26 cellular contexts compared by ENCODE assay signal in the genomic region with DNA sequence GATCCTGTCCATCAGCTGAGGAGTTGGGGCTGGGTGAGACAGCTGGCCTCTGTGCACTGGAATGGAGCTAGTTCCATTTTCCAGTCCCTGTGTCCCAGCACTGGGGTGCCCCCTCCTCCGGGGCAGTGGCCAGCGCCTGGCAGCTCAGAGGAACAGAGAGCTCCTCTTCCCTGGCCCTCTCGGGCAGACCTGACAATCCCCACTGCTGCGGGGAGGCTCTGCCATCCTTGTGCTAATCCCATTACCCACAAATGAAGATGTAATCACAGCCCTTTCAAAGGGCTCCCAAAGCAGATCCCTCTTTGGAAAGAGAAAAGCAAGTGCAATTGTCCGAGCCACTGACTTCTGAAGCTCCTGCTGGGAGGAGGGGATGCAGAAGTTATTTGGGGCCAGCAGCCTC.
"Had no signal": no experiment of that assay in that cellular context is flagged by ENCODE, and none has a peak within 500 bp of the region (broad histone marks: within the 10 kb centered on the region; RNA-seq: fewer than 3 reads in every experiment).

No MANE protein-coding gene starts in this region.

- H2AFZ ChIP-seq: hepatocyte had no signal

- H3K27ac ChIP-seq: epithelial cell of prostate, hepatocyte, skin epidermis, uterus had no signal

- H3K27me3 Mint-ChIP-seq: activated naive CD8-positive, alpha-beta T cell treated with anti-CD3 and anti-CD28 coated beads, Interleukin-2, amount 50 U/mL, for 24 hours had no signal

- H3K79me2 ChIP-seq: hepatocyte had no signal

- H3K4me2 ChIP-seq: hepatocyte had no signal

- H3K27ac Mint-ChIP-seq: activated naive CD8-positive, alpha-beta T cell treated with anti-CD3 and anti-CD28 coated beads, Interleukin-2, amount 50 U/mL, for 24 hours; activated T-helper 1 cell treated with anti-CD3 and anti-CD28 coated beads, Interleukin-12 subunit alpha, Interleukin-12 subunit beta, Interleukin-2, Interleukin-4 antibody, amounts not matched to agents 30 ng/mL and 10 ng/mL and 1 ng/mL, durations not matched to agents 14 hours and 24 hours and 36 hours; mesothelial cell of epicardium; naive thymus-derived CD4-positive, alpha-beta T cell; stimulated activated effector memory CD8-positive, alpha-beta T cell treated with anti-CD3 and anti-CD28 coated beads, Interleukin-12 subunit alpha, Interleukin-12 subunit beta, amount 100 ng/mL, for 72 hours; stimulated activated naive CD8-positive, alpha-beta T cell treated with anti-CD3 and anti-CD28 coated beads, Interleukin-15, Interleukin-2, amounts not matched to agents 100 ng/mL and 50 ng/mL, for 24 hours; type B pancreatic cell had no signal

- H3K4me1 ChIP-seq: uterus had no signal

- H3K27me3 ChIP-seq: hepatocyte, uterus had no signal

- H3K36me3 ChIP-seq: uterus had no signal

- H3K4me1 Mint-ChIP-seq: activated naive CD8-positive, alpha-beta T cell treated with anti-CD3 and anti-CD28 coated beads, Interleukin-2, amount 50 U/mL, for 24 hours; naive thymus-derived CD4-positive, alpha-beta T cell; stimulated activated effector memory CD8-positive, alpha-beta T cell treated with anti-CD3 and anti-CD28 coated beads, Interleukin-12 subunit alpha, Interleukin-12 subunit beta, amount 100 ng/mL, for 72 hours had no signal

- DNase-seq: activated CD4-positive, alpha-beta T cell treated with anti-CD3 and anti-CD28 coated beads for 4 hours; activated CD4-positive, alpha-beta T cell treated with anti-CD3 and anti-CD28 coated beads, Interleukin-2, amount 50 U/mL, for 4 hours; activated CD8-positive, alpha-beta memory T cell treated with anti-CD3 and anti-CD28 coated beads, Interleukin-2, amount 50 U/mL, for 4 hours; activated effector memory CD4-positive, alpha-beta T cell treated with anti-CD3 and anti-CD28 coated beads, Interleukin-2, amount 50 U/mL, for 16 hours; activated naive CD4-positive, alpha-beta T cell treated with anti-CD3 and anti-CD28 coated beads, Interleukin-2, amount 50 U/mL, for 16 hours; activated naive CD8-positive, alpha-beta T cell treated with anti-CD3 and anti-CD28 coated beads, Interleukin-2, amount 50 U/mL, for 24 hours; activated T-cell treated with anti-CD3 and anti-CD28 coated beads, Interleukin-2, amount 50 U/mL, for 1 hour; amygdala; central memory CD4-positive, alpha-beta T cell; effector CD4-positive, alpha-beta T cell; glutamatergic neuron; left cardiac atrium; left ventricle myocardium superior; naive thymus-derived CD4-positive, alpha-beta T cell; stimulated activated CD4-positive, alpha-beta T cell treated with anti-CD3 and anti-CD28 coated beads, Interleukin-4, amount 100 ng/mL, for 24 hours; substantia nigra; uterus had no signal

- H3K9me3 ChIP-seq: uterus had no signal

- H3K36me3 Mint-ChIP-seq: stimulated activated effector memory CD8-positive, alpha-beta T cell treated with anti-CD3 and anti-CD28 coated beads, Interleukin-12 subunit alpha, Interleukin-12 subunit beta, amount 100 ng/mL, for 72 hours had no signal

- H3K4me3 ChIP-seq: hepatocyte, skin epidermis, uterus had no signal

- H3K4me3 Mint-ChIP-seq: activated naive CD8-positive, alpha-beta T cell treated with anti-CD3 and anti-CD28 coated beads, Interleukin-2, amount 50 U/mL, for 24 hours; activated T-helper 1 cell treated with anti-CD3 and anti-CD28 coated beads, Interleukin-12 subunit alpha, Interleukin-12 subunit beta, Interleukin-2, Interleukin-4 antibody, amounts not matched to agents 30 ng/mL and 10 ng/mL and 1 ng/mL, durations not matched to agents 14 hours and 24 hours and 36 hours; mesothelial cell of epicardium; naive thymus-derived CD4-positive, alpha-beta T cell; stimulated activated effector memory CD8-positive, alpha-beta T cell treated with anti-CD3 and anti-CD28 coated beads, Interleukin-12 subunit alpha, Interleukin-12 subunit beta, amount 100 ng/mL, for 72 hours; stimulated activated naive CD8-positive, alpha-beta T cell treated with anti-CD3 and anti-CD28 coated beads, Interleukin-15, Interleukin-2, amounts not matched to agents 100 ng/mL and 50 ng/mL, for 24 hours; type B pancreatic cell had no signal

- ATAC-seq: activated naive CD8-positive, alpha-beta T cell treated with anti-CD3 and anti-CD28 coated beads, Interleukin-2, amount 50 U/mL, for 24 hours; left cardiac atrium; left ventricle myocardium superior; naive thymus-derived CD4-positive, alpha-beta T cell; sciatic nerve; stimulated activated effector memory CD8-positive, alpha-beta T cell treated with anti-CD3 and anti-CD28 coated beads, Interleukin-12 subunit alpha, Interleukin-12 subunit beta, amount 100 ng/mL, for 72 hours had no signal
